In genomic region chr3:164418426-164418825, GRCh38 we compare ENCODE assay signal across 16 cellular contexts.
DNase-seq lines count a peak whose midpoint lies in the region; ATAC-seq and TF ChIP-seq lines count a peak whose summit lies in the region.
"Had no signal": no experiment of that assay in that cellular context is flagged by ENCODE, and none has a peak within 500 bp of the region (broad histone marks: within the 10 kb centered on the region; RNA-seq: fewer than 3 reads in every experiment).

No MANE protein-coding gene starts in this region.

- H3K27ac ChIP-seq in hepatocyte, result no peak overlapping the region
- H3K27ac ChIP-seq: KMS-11 had no signal

- no peaks in the 10 kb centered on the region for H3K36me3 ChIP-seq in hepatocyte (replicated peaks; ENCODE audit: insufficient read depth, low read depth)

- H3K9me3 ChIP-seq in hepatocyte (ENCODE audit: low read depth), result no peaks in the 10 kb centered on the region

- TF ChIP-seq CTCF in hepatocyte (IDR thresholded peaks at IDR 0.05; ENCODE audit: poor library complexity), result no peak

- no peaks in the 10 kb centered on the region for H3K79me2 ChIP-seq in hepatocyte

- WGBS in hepatocyte (ENCODE audit: low lambda C conversion rate, missing lambda C conversion rate), result 32% methylated on average over 1 of the region's 1 CpG

- H4K20me1 ChIP-seq in hepatocyte (ENCODE audit: insufficient read depth, poor library complexity, severe bottlenecking), result no peaks in the 10 kb centered on the region

- H3K4me3 ChIP-seq in hepatocyte, result no peak overlapping the region

- H3K27me3 ChIP-seq in hepatocyte, result no peaks in the 10 kb centered on the region

- no peak overlapping the region for H2AFZ ChIP-seq in hepatocyte

- no peaks in the 10 kb centered on the region for H3K9me2 ChIP-seq in hepatocyte (replicated peaks; ENCODE audit: insufficient read depth)

- H3K4me2 ChIP-seq in hepatocyte, result no peak overlapping the region

- DNase-seq in DMS 273 (lab: John Stamatoyannopoulos, UW; ENCODE audit: unreplicated experiment) (peak; percentile 78), NCI-H1694 (lab: John Stamatoyannopoulos, UW) (peak; percentile 66), NCI-H510A treated with DMSO at 0.1 percent for 48 hours (lab: John Stamatoyannopoulos, UW) (peak; percentile 98), hepatocyte (ENCODE audit: low spot score) (peak; percentile 20), NK-92 (lab: John Stamatoyannopoulos, UW; ENCODE audit: unreplicated experiment) (no peak)
- DNase-seq in activated effector memory CD4-positive, alpha-beta T cell treated with anti-CD3 and anti-CD28 coated beads, Interleukin-2, amount 50 U/mL, for 16 hours, result no peak
- DNase-seq: CD4-positive, alpha-beta memory T cell; effector CD8-positive, alpha-beta T cell; naive thymus-derived CD4-positive, alpha-beta T cell; NCI-H2227 treated with DMSO at 0.1 percent for 48 hours; RPMI8226; T-helper 1 cell had no signal

- no peak for ATAC-seq in GM21825 (IDR thresholded peaks at IDR 0.05; ENCODE audit: unreplicated experiment)
- no peak for ATAC-seq in HG02870 (IDR thresholded peaks at IDR 0.05; ENCODE audit: unreplicated experiment)
- ATAC-seq: activated CD4-positive, CD25-positive, alpha-beta regulatory T cell treated with anti-CD3 and anti-CD28 coated beads, Interleukin-2, amount 50 U/mL, for 24 hours; naive thymus-derived CD4-positive, alpha-beta T cell had no signal

- H3K4me1 ChIP-seq in hepatocyte (ENCODE audit: insufficient read depth), result no peaks in the 10 kb centered on the region

Comparison
In these comparisons a context has a peak if more than half of its experiments do, and no peak if none do; other contexts are left out.
1. DNase-seq: peak in DMS 273 (single experiment), NCI-H1694 (single experiment), NCI-H510A treated with DMSO at 0.1 percent for 48 hours (single experiment) and hepatocyte (single experiment); none in activated effector memory CD4-positive, alpha-beta T cell treated with anti-CD3 and anti-CD28 coated beads, Interleukin-2, amount 50 U/mL, for 16 hours (single experiment) and NK-92 (single experiment).